9 cellular contexts compared by ENCODE assay signal in genomic region chr4:115234405-115235093, GRCh38.
A peak's percentile ranks its signal among the peaks of the same experiment; 100 is the strongest.
DNase-seq lines count a peak whose midpoint lies in the region; ATAC-seq and TF ChIP-seq lines count a peak whose summit lies in the region.
"Had no signal": no experiment of that assay in that cellular context is flagged by ENCODE, and none has a peak within 500 bp of the region (broad histone marks: within the 10 kb centered on the region; RNA-seq: fewer than 3 reads in every experiment).

No MANE protein-coding gene starts in this region.

- H3K27ac Mint-ChIP-seq in stimulated activated effector memory CD8-positive, alpha-beta T cell treated with anti-CD3 and anti-CD28 coated beads, Interleukin-12 subunit alpha, Interleukin-12 subunit beta, amount 100 ng/mL, for 72 hours: no peak overlapping the region

- no peaks in the 10 kb centered on the region for H3K4me1 ChIP-seq in upper lobe of right lung

- in situ Hi-C loops in brain microvascular endothelial cell (cut with HindIII; ENCODE audit: low pct_ligation_motif_present, low sequenced_read_pairs): no loop called here

- no peak overlapping the region for H3K4me3 ChIP-seq in NB4 (ENCODE audit: low read depth, low read length)
- H3K4me3 ChIP-seq in brain microvascular endothelial cell (ENCODE audit: low read depth, low read length): no peak overlapping the region
- no peak overlapping the region for H3K4me3 ChIP-seq in upper lobe of right lung

- H3K4me1 Mint-ChIP-seq in stimulated activated effector memory CD8-positive, alpha-beta T cell treated with anti-CD3 and anti-CD28 coated beads, Interleukin-12 subunit alpha, Interleukin-12 subunit beta, amount 100 ng/mL, for 72 hours: peaks cover 6% of the 10 kb centered on the region

- H3K9me3 ChIP-seq in upper lobe of right lung: no peaks in the 10 kb centered on the region

- peak; percentile 66 for ATAC-seq in upper lobe of right lung
- ATAC-seq in stimulated activated effector memory CD8-positive, alpha-beta T cell treated with anti-CD3 and anti-CD28 coated beads, Interleukin-12 subunit alpha, Interleukin-12 subunit beta, amount 100 ng/mL, for 72 hours: no peak

- intact Hi-C loops in upper lobe of right lung (cut with DNase I): no loop called here

- H3K36me3 Mint-ChIP-seq in stimulated activated effector memory CD8-positive, alpha-beta T cell treated with anti-CD3 and anti-CD28 coated beads, Interleukin-12 subunit alpha, Interleukin-12 subunit beta, amount 100 ng/mL, for 72 hours: no peaks in the 10 kb centered on the region

- H3K9me3 Mint-ChIP-seq in stimulated activated effector memory CD8-positive, alpha-beta T cell treated with anti-CD3 and anti-CD28 coated beads, Interleukin-12 subunit alpha, Interleukin-12 subunit beta, amount 100 ng/mL, for 72 hours: no peaks in the 10 kb centered on the region

- no peak overlapping the region for H3K27ac ChIP-seq in brain microvascular endothelial cell
- no peak overlapping the region for H3K27ac ChIP-seq in upper lobe of right lung

- H3K36me3 ChIP-seq in brain microvascular endothelial cell (replicated peaks): no peaks in the 10 kb centered on the region
- H3K36me3 ChIP-seq in upper lobe of right lung: no peaks in the 10 kb centered on the region

- DNase-seq in ELF-1 (ENCODE audit: low read depth, low spot score) (peak; percentile 7), H4 (ENCODE audit: low spot score) (peak; percentile 50), NB4 (ENCODE audit: low read depth) (peak; percentile 74), brain microvascular endothelial cell (no peak), upper lobe of right lung (no peak), cerebellar cortex (ENCODE audit: low spot score) (no peak), iPS-NIHi11 (ENCODE audit: low spot score) (no peak)
- DNase-seq in stimulated activated effector memory CD8-positive, alpha-beta T cell treated with anti-CD3 and anti-CD28 coated beads, Interleukin-12 subunit alpha, Interleukin-12 subunit beta, amount 100 ng/mL, for 72 hours (ENCODE audit: low spot score in 2 of 2): no peak
- DNase-seq: IMR-90 had no signal

- TF ChIP-seq POLR2A in NB4 (IDR thresholded peaks at IDR 0.05; ENCODE audit: extremely low read depth, insufficient read length): no peak

- no peaks in the 10 kb centered on the region for H3K27me3 ChIP-seq in brain microvascular endothelial cell (replicated peaks)
- H3K27me3 ChIP-seq in upper lobe of right lung: no peaks in the 10 kb centered on the region

- H3K4me3 Mint-ChIP-seq in stimulated activated effector memory CD8-positive, alpha-beta T cell treated with anti-CD3 and anti-CD28 coated beads, Interleukin-12 subunit alpha, Interleukin-12 subunit beta, amount 100 ng/mL, for 72 hours: no peak overlapping the region

- TF ChIP-seq CTCF in NB4 (IDR thresholded peaks at IDR 0.05; ENCODE audit: low read depth, low read length) (peak; percentile 39), brain microvascular endothelial cell (IDR thresholded peaks at IDR 0.05; ENCODE audit: low read depth, low read length, missing control alignments) (peak; percentile 26), upper lobe of right lung (IDR thresholded peaks at IDR 0.05) (peak; percentile 39)

Comparison
In these comparisons a context has a peak if more than half of its experiments do, and no peak if none do; other contexts are left out.
1. DNase-seq: peak in ELF-1 (single experiment), H4 (single experiment) and NB4 (single experiment); none in brain microvascular endothelial cell (single experiment), upper lobe of right lung (single experiment), cerebellar cortex (single experiment), stimulated activated effector memory CD8-positive, alpha-beta T cell treated with anti-CD3 and anti-CD28 coated beads, Interleukin-12 subunit alpha, Interleukin-12 subunit beta, amount 100 ng/mL, for 72 hours (0 of 2) and iPS-NIHi11 (single experiment).
2. Peak in every context shown above with its lines, with median percentiles within 50 percentile points of each other: CTCF ChIP-seq.